In the genomic region with DNA sequence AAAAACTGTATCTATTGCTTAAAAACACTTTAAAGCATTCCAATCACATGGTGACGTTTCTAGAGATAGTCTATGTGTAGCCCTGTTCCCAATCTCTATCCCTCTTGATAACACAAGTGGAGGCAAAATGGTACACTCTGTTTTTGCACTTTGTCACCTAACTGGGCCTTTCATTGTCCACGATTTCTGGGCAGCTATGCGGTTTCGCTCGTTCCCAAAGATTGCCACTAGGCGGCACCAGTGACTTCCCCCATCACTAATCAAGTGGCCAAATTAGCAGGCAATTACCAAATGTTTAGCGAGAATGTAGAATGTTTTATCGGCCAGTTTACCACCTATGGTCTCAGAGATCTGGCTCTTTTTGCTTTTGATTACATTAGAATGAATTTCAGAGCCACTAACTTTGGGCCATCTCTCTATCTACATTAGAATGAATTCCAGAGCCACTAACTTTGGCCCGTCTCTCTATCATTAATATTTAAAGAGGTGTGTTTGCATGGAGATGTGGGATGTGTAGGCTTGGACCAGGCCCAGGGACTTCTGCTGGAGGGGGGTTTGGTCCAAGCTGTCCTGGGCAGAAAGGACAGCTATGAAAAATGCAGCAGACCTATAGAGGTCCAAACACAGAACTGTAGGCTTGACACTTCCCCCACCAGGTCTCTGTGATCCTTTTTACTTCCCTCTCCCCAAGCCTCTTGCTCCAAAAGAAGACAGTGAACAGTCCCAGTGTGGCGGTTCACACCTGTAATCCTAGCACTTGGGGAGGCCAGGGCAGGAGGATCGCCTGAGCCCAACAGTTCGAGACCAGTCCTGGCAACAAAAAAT, we compare ENCODE assay signal across 8 cellular contexts.
DNase-seq lines count a peak whose midpoint lies in the region; ATAC-seq and TF ChIP-seq lines count a peak whose summit lies in the region.

No MANE protein-coding gene starts in this region.

- TF ChIP-seq POLR2A in ovary (IDR thresholded peaks at IDR 0.05) (no peak), transverse colon (IDR thresholded peaks at IDR 0.05) (no peak)

- H3K4me3 ChIP-seq in PC-3 (ENCODE audit: low read length): no peak overlapping the region
- no peak overlapping the region for H3K4me3 ChIP-seq in ovary
- H3K4me3 ChIP-seq in transverse colon: no peak overlapping the region

- H3K27me3 ChIP-seq in PC-3 (ENCODE audit: low read length) (no peaks in the 10 kb centered on the region), ovary (no peaks in the 10 kb centered on the region), transverse colon (no peaks in the 10 kb centered on the region)

- H3K36me3 ChIP-seq in PC-3 (ENCODE audit: low read depth, low read length) (no peaks in the 10 kb centered on the region), ovary (no peaks in the 10 kb centered on the region), transverse colon (no peaks in the 10 kb centered on the region)

- intact Hi-C loops in PC-3 (cut with micrococcal nuclease): loop anchor here (1.0 kb wide), 2 partner anchors 89 to 111 kb away; no protein-coding TSS in a partner anchor
- intact Hi-C loops in ovary (cut with DNase I): loop anchor here in 3 of 4 donors (5.0 to 10.0 kb wide), 4 partner anchors 88 to 188 kb away; a partner anchor contains a TSS
- intact Hi-C loops in transverse colon (cut with DNase I; ENCODE audit: low total_unique reads): no loop called here

- ATAC-seq in HG03064 (IDR thresholded peaks at IDR 0.05; ENCODE audit: low read depth, unreplicated experiment) (peak; percentile 61), PC-3 (peak; percentile 50)

- BruUV-seq in PC-3 (replicated peaks; lab: Mats Ljungman, UMichigan): no TSS peak

- no peaks in the 10 kb centered on the region for H3K79me2 ChIP-seq in PC-3 (ENCODE audit: low read length)

- TF ChIP-seq EP300 in ovary (IDR thresholded peaks at IDR 0.05) (no peak), transverse colon (IDR thresholded peaks at IDR 0.05; ENCODE audit: low read depth) (no peak)

- in situ Hi-C loops in transverse colon (cut with MboI; ENCODE audit: low pct_ligation_motif_present in 1 of 4, low pct_unique_long_range_greater_than_20kb in 1 of 4, low sequenced_read_pairs in 3 of 4): loop anchor here (5.0 to 25.0 kb wide), 4 partner anchors 85 to 105 kb away; a partner anchor contains a TSS

- POLR2A ChIA-PET in PC-3 (lab: Charles Lee; ENCODE audit: unreplicated experiment): no interaction called here

- H3K4me2 ChIP-seq in PC-3 (ENCODE audit: low read length): 0 out of 2 replicates have a peak overlapping the region, but pooled peaks have one; percentile 7

- no peaks in the 10 kb centered on the region for H3F3A ChIP-seq in PC-3 (ENCODE audit: low read length, unreplicated experiment)

- H3K9ac ChIP-seq in PC-3 (ENCODE audit: low read length): no peak overlapping the region

- H3K4me1 ChIP-seq in PC-3 (ENCODE audit: insufficient read depth, low read length) (peaks cover 13% of the 10 kb centered on the region), ovary (ENCODE audit: insufficient read depth) (peaks cover 1% of the 10 kb centered on the region), transverse colon (peaks cover 0 to 4% (median 0%) of the 10 kb centered on the region in 4 donors)

- TF ChIP-seq CTCF in PC-3 (conservative IDR thresholded peaks at IDR 0.05; ENCODE audit: low read depth, low read length): peak; percentile 87
- TF ChIP-seq CTCF in ovary (IDR thresholded peaks at IDR 0.05): peak; percentile 58 to 80 (median 78)
- TF ChIP-seq CTCF in transverse colon (IDR thresholded peaks at IDR 0.05): peak; percentile 85 to 89 (median 87)

- 27 to 32% (median 30%) methylated on average over 12 of the region's 12 CpGs for WGBS in ovary, 3 donors
- 30 to 32% methylated on average over 12 of the region's 12 CpGs for WGBS in transverse colon (ENCODE audit: low coverage in 1 of 2), 2 donors

- H4K20me1 ChIP-seq in PC-3 (ENCODE audit: low read length): no peaks in the 10 kb centered on the region

- no peaks in the 10 kb centered on the region for H3K9me3 ChIP-seq in PC-3 (ENCODE audit: low read length)
- H3K9me3 ChIP-seq in ovary: no peaks in the 10 kb centered on the region
- no peaks in the 10 kb centered on the region for H3K9me3 ChIP-seq in transverse colon

- CTCF ChIA-PET in PC-3 (lab: Charles Lee): interaction anchor here (0.8 kb wide), 1 partner anchor 89 kb away, joined by 5 read pairs; no protein-coding TSS in a partner anchor

- H3K9me2 ChIP-seq in PC-3 (replicated peaks; ENCODE audit: low read length): no peaks in the 10 kb centered on the region

- H2AFZ ChIP-seq in PC-3 (ENCODE audit: low read length): peak overlapping the region; percentile 71

- no peak overlapping the region for H3K27ac ChIP-seq in PC-3 (ENCODE audit: low read length)
- H3K27ac ChIP-seq in ovary: no peak overlapping the region
- H3K27ac ChIP-seq in transverse colon: no peak overlapping the region

- DNase-seq in NCI-H526 (lab: John Stamatoyannopoulos, UW): peak; percentile 9 to 44
- DNase-seq in NCI-H526 treated with DMSO at 0.1 percent for 48 hours (lab: John Stamatoyannopoulos, UW): no peak
- peak; percentile 47 for DNase-seq in PC-3
- peak; percentile 40 to 49 for DNase-seq in activated T-helper 1 cell treated with anti-CD3 and anti-CD28 coated beads, Interleukin-2, amount 50 U/mL, for 16 hours (ENCODE audit: low read depth in 1 of 2, low spot score in 1 of 2)
- peak; percentile 62 for DNase-seq in foreskin melanocyte
- peak; percentile 43 to 77 (median 72) for DNase-seq in ovary
- peak; percentile 76 for DNase-seq in transverse colon
